25 cellular contexts compared by ENCODE assay signal in the genomic region with DNA sequence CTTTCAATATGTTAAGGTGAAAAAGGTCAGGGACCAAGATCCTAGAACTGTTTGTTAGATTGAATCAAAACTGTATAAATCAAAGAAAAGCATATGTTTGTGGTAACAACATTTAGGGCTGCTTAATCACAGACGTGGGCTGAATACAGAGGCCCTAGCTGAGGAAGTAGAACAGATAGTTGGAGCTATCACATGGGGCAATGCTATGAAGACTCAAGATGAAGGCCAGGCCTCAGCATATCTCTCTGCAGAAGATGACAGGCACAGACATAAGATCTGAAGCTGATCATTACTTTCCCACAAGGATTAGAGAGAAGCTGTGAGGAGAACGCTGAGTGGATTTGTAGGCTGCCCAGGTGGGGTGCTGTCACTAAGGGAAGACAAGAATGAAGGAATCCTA.
DNase-seq lines count a peak whose midpoint lies in the region; ATAC-seq, FAIRE-seq and TF ChIP-seq lines count a peak whose summit lies in the region.
"Had no signal": no experiment of that assay in that cellular context is flagged by ENCODE, and none has a peak within 500 bp of the region (broad histone marks: within the 10 kb centered on the region; RNA-seq: fewer than 3 reads in every experiment).

No MANE protein-coding gene starts in this region.

- no peak for FAIRE-seq in endothelial cell of umbilical vein (lab: Jason Lieb, UNC)

- H4K8ac ChIP-seq in trophoblast cell (ENCODE audit: low read depth, low read length), result no peak overlapping the region

- H4K91ac ChIP-seq in trophoblast cell (ENCODE audit: low read depth, low read length), result no peak overlapping the region

- H3K18ac ChIP-seq in trophoblast cell (ENCODE audit: low read length), result no peak overlapping the region

- H2BK120ac ChIP-seq in trophoblast cell (ENCODE audit: insufficient read depth, low read length, poor library complexity), result no peak overlapping the region

- CTCF ChIA-PET in HCT116 (lab: Charles Lee), result no interaction called here
- CTCF ChIA-PET in endothelial cell of umbilical vein (lab: Charles Lee), result no interaction called here

- dilution Hi-C loops in endothelial cell of umbilical vein (cut with MboI; ENCODE audit: extremely low pct_ligation_motif_present, low sequenced_read_pairs), result no loop called here

- no CpG with 5 or more reads among the region's 2 CpGs for WGBS in trophoblast cell (ENCODE audit: extremely low coverage, insufficient coverage, insufficient read length)

- H4K12ac ChIP-seq in trophoblast cell (ENCODE audit: low read depth, low read length), result no peak overlapping the region

- intact Hi-C loops in HCT116 (cut with micrococcal nuclease), result no loop called here
- intact Hi-C loops in endothelial cell of umbilical vein (cut with micrococcal nuclease), result loop anchor here (5.0 kb wide), 1 partner anchor 56 kb away; no protein-coding TSS in a partner anchor

- ATAC-seq in HCT116, result no peak; the same call in 1 of the 2 replicates
- no peak for ATAC-seq in GM18873 (IDR thresholded peaks at IDR 0.05; ENCODE audit: low FRiP score, unreplicated experiment)
- no peak for ATAC-seq in HG03097 (IDR thresholded peaks at IDR 0.05; ENCODE audit: low FRiP score, unreplicated experiment)
- ATAC-seq: activated CD8-positive, alpha-beta T cell treated with anti-CD3 and anti-CD28 coated beads, Interleukin-2, amount 10 ng/mL, durations not matched to agents 7 days and 5 days; right lobe of liver had no signal

- RAD21 ChIA-PET in HCT116 (lab: Charles Lee; ENCODE audit: low non-redundant PET in 1 of 2, low total read pairs in 2 of 2, uncharacterized antibody in 2 of 2, unreplicated experiment in 2 of 2), result no interaction called here

- H3K4me2 ChIP-seq in HCT116 (ENCODE audit: low read length) (peak overlapping the region; percentile 8; the same call in 1 of the 2 replicates), endothelial cell of umbilical vein (ENCODE audit: insufficient read depth, low read length) (no peak overlapping the region), trophoblast cell (ENCODE audit: low read length) (no peak overlapping the region)

- H3K9me1 ChIP-seq in endothelial cell of umbilical vein (replicated peaks; ENCODE audit: control insufficient read depth, extremely low read depth, insufficient read depth, low read length), result no peaks in the 10 kb centered on the region

- H3K27me3 ChIP-seq in HCT116 (ENCODE audit: insufficient read depth, low read length), result no peaks in the 10 kb centered on the region
- no peaks in the 10 kb centered on the region for H3K27me3 ChIP-seq in endothelial cell of umbilical vein (ENCODE audit: control insufficient read depth in 2 of 2, insufficient read depth in 2 of 2, low read length in 2 of 2)
- H3K27me3 ChIP-seq in trophoblast cell (ENCODE audit: insufficient read depth, low read length), result no peaks in the 10 kb centered on the region
- H3K27me3 ChIP-seq: cardiac muscle cell, esophagus muscularis mucosa, right lobe of liver, tibial nerve had no signal

- no peaks in the 10 kb centered on the region for H3K79me1 ChIP-seq in trophoblast cell (ENCODE audit: low read length)

- no peak overlapping the region for H2BK5ac ChIP-seq in trophoblast cell (ENCODE audit: low read depth, low read length, poor library complexity)

- H3K4me3 ChIP-seq in HCT116 (replicated peaks in 1 of 2; ENCODE audit: low read depth in 1 of 2, low read length in 2 of 2), result no peak overlapping the region
- H3K4me3 ChIP-seq in endothelial cell of umbilical vein (replicated peaks in 1 of 3; ENCODE audit: insufficient read depth in 1 of 3, low read depth in 1 of 3, low read length in 3 of 3), result no peak overlapping the region
- H3K4me3 ChIP-seq in trophoblast cell (ENCODE audit: low read depth, low read length), result no peak overlapping the region
- H3K4me3 ChIP-seq: cardiac muscle cell, esophagus muscularis mucosa, right lobe of liver, tibial nerve had no signal

- BruUV-seq in HCT116 (replicated peaks; lab: Mats Ljungman, UMichigan) (no TSS peak), endothelial cell of umbilical vein (replicated peaks; lab: Mats Ljungman, UMichigan) (no TSS peak)

- H4K20me1 ChIP-seq in HCT116 (ENCODE audit: insufficient read depth) (no peaks in the 10 kb centered on the region), endothelial cell of umbilical vein (replicated peaks; ENCODE audit: control insufficient read depth, extremely low read depth, insufficient read depth, low read length) (no peaks in the 10 kb centered on the region)

- H2AK5ac ChIP-seq in trophoblast cell (ENCODE audit: low read length), result no peak overlapping the region

- H3K27ac ChIP-seq in HCT116 (ENCODE audit: low read depth, low read length), result no peak overlapping the region
- H3K27ac ChIP-seq in endothelial cell of umbilical vein (ENCODE audit: insufficient read depth, low read depth, low read length), result peak overlapping the region; percentile 29
- H3K27ac ChIP-seq in trophoblast cell (ENCODE audit: low read depth, low read length), result no peak overlapping the region
- H3K27ac ChIP-seq: cardiac muscle cell, esophagus muscularis mucosa, HL-60, right lobe of liver, RWPE1, tibial nerve, VCaP had no signal

- H3K9ac ChIP-seq in HCT116 (ENCODE audit: low read length) (no peak overlapping the region), endothelial cell of umbilical vein (replicated peaks; ENCODE audit: extremely low read depth, insufficient read depth, low read length) (no peak overlapping the region), trophoblast cell (ENCODE audit: low read length) (no peak overlapping the region)

- DNase-seq in NCI-H82 (lab: John Stamatoyannopoulos, UW) (peak; percentile 17), NCI-H82 treated with DMSO at 0.1 percent for 48 hours (lab: John Stamatoyannopoulos, UW; ENCODE audit: unreplicated experiment) (no peak), HCT116 (ENCODE audit: low read depth, low spot score) (no peak), endothelial cell of umbilical vein (ENCODE audit: low read depth, low spot score) (no peak), trophoblast cell (no peak), Kasumi-1 (lab: John Stamatoyannopoulos, UW) (no peak)
- DNase-seq: 8988T; activated CD8-positive, alpha-beta T cell treated with anti-CD3 and anti-CD28 coated beads, Interleukin-2, amount 10 ng/mL, durations not matched to agents 7 days and 5 days; activated naive CD4-positive, alpha-beta T cell; activated T-cell treated with anti-CD3 and anti-CD28 coated beads for 4 hours; cortex of kidney; islet precursor cell; NCI-H1092; NCI-H187; NCI-H2171 treated with DMSO at 0.1 percent for 48 hours; NCI-H526 treated with DMSO at 0.1 percent for 48 hours; right lobe of liver had no signal

- no peaks in the 10 kb centered on the region for H3K79me2 ChIP-seq in HCT116 (ENCODE audit: insufficient read depth, low read length)
- H3K79me2 ChIP-seq in endothelial cell of umbilical vein (ENCODE audit: control insufficient read depth, insufficient read depth, low read length), result no peaks in the 10 kb centered on the region
- H3K79me2 ChIP-seq in trophoblast cell (ENCODE audit: control insufficient read depth, insufficient read depth, low read length, poor library complexity), result no peaks in the 10 kb centered on the region

- POLR2A ChIA-PET in HCT116 (lab: Charles Lee), result no interaction called here
- POLR2A ChIA-PET in endothelial cell of umbilical vein (lab: Charles Lee), result no interaction called here

- H3K36me3 ChIP-seq in HCT116 (ENCODE audit: control insufficient read depth in 1 of 2, insufficient read depth in 2 of 2, low read length in 2 of 2) (no peaks in the 10 kb centered on the region), endothelial cell of umbilical vein (ENCODE audit: control insufficient read depth in 2 of 2, extremely low read depth in 1 of 2, insufficient read depth in 2 of 2, low read length in 2 of 2) (no peaks in the 10 kb centered on the region), trophoblast cell (ENCODE audit: control insufficient read depth in 1 of 2, insufficient read depth in 2 of 2, low read length in 2 of 2) (no peaks in the 10 kb centered on the region)
- H3K36me3 ChIP-seq: cardiac muscle cell, esophagus muscularis mucosa, right lobe of liver, tibial nerve had no signal

- TF ChIP-seq RAD21 in HCT116 (IDR thresholded peaks at IDR 0.05; ENCODE audit: low read depth), result no peak

- TF ChIP-seq POLR2A in HCT116 (IDR thresholded peaks at IDR 0.05; ENCODE audit: borderline replicate concordance, extremely low read depth, insufficient read depth, insufficient read length), result no peak
- no peak for TF ChIP-seq POLR2A in endothelial cell of umbilical vein (IDR thresholded peaks at IDR 0.05; ENCODE audit: low read depth, low read length)

- no peak overlapping the region for H3K14ac ChIP-seq in trophoblast cell (ENCODE audit: low read length)

- peak overlapping the region; percentile 10 for H2AFZ ChIP-seq in HCT116 (ENCODE audit: low read depth, low read length, poor library complexity, severe bottlenecking)
- H2AFZ ChIP-seq in endothelial cell of umbilical vein (ENCODE audit: low read depth, low read length), result peak overlapping the region; percentile 64
- H2AFZ ChIP-seq in trophoblast cell (ENCODE audit: insufficient read depth, low read length, poor library complexity), result no peak overlapping the region

- H3K4ac ChIP-seq in trophoblast cell (ENCODE audit: low read depth, low read length), result no peak overlapping the region

- H3K23ac ChIP-seq in trophoblast cell (ENCODE audit: low read length), result peak overlapping the region; percentile 78

- no peak for TF ChIP-seq CTCF in HCT116 (IDR thresholded peaks at IDR 0.05 in 2 of 3, conservative IDR thresholded peaks at IDR 0.05 in 1 of 3; ENCODE audit: borderline replicate concordance in 1 of 3, insufficient read depth in 1 of 3, low read depth in 2 of 3, low read length in 2 of 3)
- no peak for TF ChIP-seq CTCF in endothelial cell of umbilical vein (IDR thresholded peaks at IDR 0.05; ENCODE audit: extremely low read depth in 1 of 2, insufficient read depth in 1 of 2, low read depth in 1 of 2, low read length in 2 of 2)

- no peak overlapping the region for H2BK12ac ChIP-seq in trophoblast cell (ENCODE audit: low read length)

- H3K4me1 ChIP-seq in HCT116 (ENCODE audit: control insufficient read depth in 1 of 2, insufficient read depth in 2 of 2, low read length in 2 of 2), result peaks cover 0 to 23% of the 10 kb centered on the region in 2 experiments; a peak in 2 of 4 replicates
- peaks cover 14% of the 10 kb centered on the region for H3K4me1 ChIP-seq in endothelial cell of umbilical vein (ENCODE audit: control insufficient read depth, extremely low read depth, insufficient read depth, low read length)
- H3K4me1 ChIP-seq in trophoblast cell (ENCODE audit: control insufficient read depth in 1 of 2, insufficient read depth in 2 of 2, low read length in 2 of 2), result no peaks in the 10 kb centered on the region
- H3K4me1 ChIP-seq: esophagus muscularis mucosa, right lobe of liver, tibial nerve had no signal

- no peaks in the 10 kb centered on the region for H3K9me3 ChIP-seq in HCT116 (ENCODE audit: control insufficient read depth in 1 of 2, insufficient read depth in 1 of 2, low read depth in 1 of 2, low read length in 2 of 2)
- H3K9me3 ChIP-seq in endothelial cell of umbilical vein (replicated peaks; ENCODE audit: control insufficient read depth, insufficient read depth, low read length), result no peaks in the 10 kb centered on the region
- no peaks in the 10 kb centered on the region for H3K9me3 ChIP-seq in trophoblast cell (ENCODE audit: insufficient read depth, low read depth, low read length)
- H3K9me3 ChIP-seq: esophagus muscularis mucosa, right lobe of liver, tibial nerve had no signal

- no peaks in the 10 kb centered on the region for H3K9me2 ChIP-seq in HCT116 (ENCODE audit: insufficient read depth)
